In the genomic region with DNA sequence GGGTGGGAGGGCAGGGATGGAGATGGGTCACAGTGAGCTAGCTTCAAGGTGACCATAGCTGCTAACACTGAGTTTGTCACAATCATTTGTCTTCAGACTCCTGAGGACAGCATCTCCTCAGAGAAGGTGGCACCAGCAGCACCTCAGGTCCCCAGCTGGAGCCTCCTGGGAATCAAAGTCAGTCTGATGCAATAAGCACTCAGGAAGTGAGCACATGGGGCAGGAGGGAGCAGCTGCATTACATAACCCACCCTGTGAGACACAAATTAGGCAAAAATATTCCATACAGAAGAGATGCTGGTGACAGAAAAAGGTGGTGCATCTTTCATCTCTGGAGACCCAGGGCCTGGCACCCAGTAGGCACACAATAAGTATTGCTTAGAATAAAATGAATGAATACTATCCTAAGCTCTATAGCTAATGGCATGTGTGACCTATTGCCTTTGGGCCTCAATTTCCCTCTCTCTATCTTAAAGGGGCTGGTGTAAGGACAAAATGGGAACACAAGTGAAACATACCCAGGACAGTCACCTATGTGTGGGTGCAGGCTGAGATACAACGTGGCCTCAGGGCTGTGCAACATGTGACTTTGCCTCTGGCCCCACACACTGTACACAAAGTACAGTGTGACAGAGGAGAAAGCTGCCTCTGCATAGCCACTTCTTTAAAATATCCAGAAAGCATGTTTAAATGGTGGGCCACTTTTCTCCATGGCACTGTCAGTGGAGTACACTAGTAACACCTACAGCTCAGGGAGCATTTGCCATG, we compare ENCODE assay signal across 11 cellular contexts. TPM values are rescaled to one million over a fixed set of nuclear protein-coding genes. Genes with fewer than 3 reads are reported as not detected.
A peak's percentile ranks its signal among the peaks of the same experiment; 100 is the strongest.
DNase-seq lines count a peak whose midpoint lies in the region; ATAC-seq and TF ChIP-seq lines count a peak whose summit lies in the region.
"Had no signal": no experiment of that assay in that cellular context is flagged by ENCODE, and none has a peak within 500 bp of the region (broad histone marks: within the 10 kb centered on the region; RNA-seq: fewer than 3 reads in every experiment).

No MANE protein-coding gene starts in this region.

- H3K4me1 Mint-ChIP-seq in activated CD8-positive, alpha-beta memory T cell treated with anti-CD3 and anti-CD28 coated beads, Interleukin-2, amount 10 ng/mL, durations not matched to agents 7 days and 5 days = peaks cover 9% of the 10 kb centered on the region
- H3K4me1 Mint-ChIP-seq in stimulated activated effector memory CD8-positive, alpha-beta T cell treated with anti-CD3 and anti-CD28 coated beads, Interleukin-12 subunit alpha, Interleukin-12 subunit beta, amount 100 ng/mL, for 72 hours = peaks cover 14% of the 10 kb centered on the region

- 47 to 53% methylated on average over 1 of the region's 1 CpG for WGBS in lower leg skin, 2 donors

- no peak overlapping the region for H3K4me3 Mint-ChIP-seq in activated CD8-positive, alpha-beta memory T cell treated with anti-CD3 and anti-CD28 coated beads, Interleukin-2, amount 10 ng/mL, durations not matched to agents 7 days and 5 days
- no peak overlapping the region for H3K4me3 Mint-ChIP-seq in stimulated activated effector memory CD8-positive, alpha-beta T cell treated with anti-CD3 and anti-CD28 coated beads, Interleukin-12 subunit alpha, Interleukin-12 subunit beta, amount 100 ng/mL, for 72 hours

- TF ChIP-seq POLR2A in lower leg skin (IDR thresholded peaks at IDR 0.05) = no peak

- no peaks in the 10 kb centered on the region for H3K9me3 Mint-ChIP-seq in activated CD8-positive, alpha-beta memory T cell treated with anti-CD3 and anti-CD28 coated beads, Interleukin-2, amount 10 ng/mL, durations not matched to agents 7 days and 5 days (ENCODE audit: low read depth)
- no peaks in the 10 kb centered on the region for H3K9me3 Mint-ChIP-seq in stimulated activated effector memory CD8-positive, alpha-beta T cell treated with anti-CD3 and anti-CD28 coated beads, Interleukin-12 subunit alpha, Interleukin-12 subunit beta, amount 100 ng/mL, for 72 hours

- no peak for TF ChIP-seq CTCF in lower leg skin (IDR thresholded peaks at IDR 0.05)

- peaks cover 35% of the 10 kb centered on the region for H3K36me3 Mint-ChIP-seq in activated CD8-positive, alpha-beta memory T cell treated with anti-CD3 and anti-CD28 coated beads, Interleukin-2, amount 10 ng/mL, durations not matched to agents 7 days and 5 days
- H3K36me3 Mint-ChIP-seq in stimulated activated effector memory CD8-positive, alpha-beta T cell treated with anti-CD3 and anti-CD28 coated beads, Interleukin-12 subunit alpha, Interleukin-12 subunit beta, amount 100 ng/mL, for 72 hours = peaks cover 34% of the 10 kb centered on the region

- in situ Hi-C loops in KBM-7 (cut with MboI; ENCODE audit: low pct_unique_long_range_greater_than_20kb, low sequenced_read_pairs) = no loop called here

- no peak overlapping the region for H3K27ac Mint-ChIP-seq in activated CD8-positive, alpha-beta memory T cell treated with anti-CD3 and anti-CD28 coated beads, Interleukin-2, amount 10 ng/mL, durations not matched to agents 7 days and 5 days
- H3K27ac Mint-ChIP-seq in stimulated activated effector memory CD8-positive, alpha-beta T cell treated with anti-CD3 and anti-CD28 coated beads, Interleukin-12 subunit alpha, Interleukin-12 subunit beta, amount 100 ng/mL, for 72 hours = no peak overlapping the region

- H3K4me3 ChIP-seq in lower leg skin (ENCODE audit: low read depth, poor library complexity, severe bottlenecking) = no peak overlapping the region
- H3K4me3 ChIP-seq: uterus had no signal

- intact Hi-C loops in lower leg skin (cut with DNase I; ENCODE audit: low total_unique reads) = no loop called here

- no peaks in the 10 kb centered on the region for H3K27me3 Mint-ChIP-seq in activated CD8-positive, alpha-beta memory T cell treated with anti-CD3 and anti-CD28 coated beads, Interleukin-2, amount 10 ng/mL, durations not matched to agents 7 days and 5 days

- peak; percentile 36 for ATAC-seq in activated CD8-positive, alpha-beta memory T cell treated with anti-CD3 and anti-CD28 coated beads, Interleukin-2, amount 10 ng/mL, durations not matched to agents 7 days and 5 days
- peak; percentile 55 for ATAC-seq in stimulated activated effector memory CD8-positive, alpha-beta T cell treated with anti-CD3 and anti-CD28 coated beads, Interleukin-12 subunit alpha, Interleukin-12 subunit beta, amount 100 ng/mL, for 72 hours
- ATAC-seq in GM18520 (IDR thresholded peaks at IDR 0.05; ENCODE audit: unreplicated experiment) = no peak
- ATAC-seq: Right ventricle myocardium inferior had no signal

- DNase-seq in activated CD8-positive, alpha-beta memory T cell treated with anti-CD3 and anti-CD28 coated beads, Interleukin-2, amount 10 ng/mL, durations not matched to agents 7 days and 5 days = no peak
- DNase-seq in activated CD8-positive, alpha-beta memory T cell treated with anti-CD3 and anti-CD28 coated beads, Interleukin-2, amount 50 U/mL, for 48 hours = no peak
- DNase-seq in KBM-7 (peak; percentile 9), amniotic epithelial cell (ENCODE audit: low read depth) (peak; percentile 3), mesenteric fat pad (ENCODE audit: low spot score) (no peak), lower leg skin (ENCODE audit: low spot score in 2 of 2) (no peak)
- no peak for DNase-seq in stimulated activated effector memory CD8-positive, alpha-beta T cell treated with anti-CD3 and anti-CD28 coated beads, Interleukin-12 subunit alpha, Interleukin-12 subunit beta, amount 100 ng/mL, for 72 hours (ENCODE audit: low spot score in 2 of 2)
- DNase-seq: NCI-H1105, uterus had no signal

- CTCF ChIA-PET in activated CD8-positive, alpha-beta memory T cell treated with anti-CD3 and anti-CD28 coated beads, Interleukin-2, amount 10 ng/mL, durations not matched to agents 7 days and 5 days (lab: Charles Lee) = interaction anchor here (0.8 to 0.9 kb wide), 2 partner anchors 9 kb away, joined by 3 to 4 read pairs; no protein-coding TSS in a partner anchor

RNA-seq across cellular contexts. Expression of a gene that starts 37.1 kb away (rescaled TPM):
- 10 to 100 TPM; 60.3 to 66.2 TPM for total RNA-seq in activated CD8-positive, alpha-beta memory T cell treated with anti-CD3 and anti-CD28 coated beads, Interleukin-2, amount 10 ng/mL, durations not matched to agents 7 days and 5 days
- total RNA-seq in mesenteric fat pad (22.7 TPM), lower leg skin (10 to 100 TPM; 11.0 to 34.0 (median 21.8) TPM)

Comparison
In these comparisons a context has a peak if more than half of its experiments do, and no peak if none do; other contexts are left out.
1. DNase-seq: peak in KBM-7 (single experiment) and amniotic epithelial cell (single experiment); none in activated CD8-positive, alpha-beta memory T cell treated with anti-CD3 and anti-CD28 coated beads, Interleukin-2, amount 10 ng/mL, durations not matched to agents 7 days and 5 days (single experiment), activated CD8-positive, alpha-beta memory T cell treated with anti-CD3 and anti-CD28 coated beads, Interleukin-2, amount 50 U/mL, for 48 hours (single experiment), stimulated activated effector memory CD8-positive, alpha-beta T cell treated with anti-CD3 and anti-CD28 coated beads, Interleukin-12 subunit alpha, Interleukin-12 subunit beta, amount 100 ng/mL, for 72 hours (0 of 2), mesenteric fat pad (single experiment) and lower leg skin (0 of 2).